ENCODE assay signal across 25 cellular contexts in genomic region chr4:183012862-183013855, GRCh38.
DNase-seq lines count a peak whose midpoint lies in the region; ATAC-seq, FAIRE-seq and TF ChIP-seq lines count a peak whose summit lies in the region.
"Had no signal": no experiment of that assay in that cellular context is flagged by ENCODE, and none has a peak within 500 bp of the region (broad histone marks: within the 10 kb centered on the region; RNA-seq: fewer than 3 reads in every experiment).

No MANE protein-coding gene starts in this region.

- TF ChIP-seq RAD21 in H1 (IDR thresholded peaks at IDR 0.05 in 1 of 2, conservative IDR thresholded peaks at IDR 0.05 in 1 of 2; ENCODE audit: low read depth in 2 of 2, low read length in 2 of 2), result peak; percentile 57 to 68

- FAIRE-seq in H1 (lab: Jason Lieb, UNC), result peak; percentile 13
- no peak for FAIRE-seq in D721Med (lab: Jason Lieb, UNC)
- FAIRE-seq in small intestine (lab: Jason Lieb, UNC), result no peak
- FAIRE-seq: G401.6 had no signal

- H3K23me2 ChIP-seq in H1 (ENCODE audit: low read depth, low read length), result peaks cover 3% of the 10 kb centered on the region

- H3K9ac ChIP-seq in H1 (replicated peaks in 1 of 4; ENCODE audit: extremely low read depth in 1 of 4, low read depth in 3 of 4, low read length in 3 of 4) (no peak overlapping the region), mesendoderm (ENCODE audit: low read length) (peak overlapping the region; percentile 28)

- peaks cover 11% of the 10 kb centered on the region; the same call in 2 of the 3 replicates for H3K4me1 Mint-ChIP-seq in GM23338
- H3K4me1 Mint-ChIP-seq: activated naive CD8-positive, alpha-beta T cell treated with anti-CD3 and anti-CD28 coated beads, Interleukin-2, amount 10 ng/mL, durations not matched to agents 7 days and 5 days; naive thymus-derived CD8-positive, alpha-beta T cell; stimulated activated naive CD8-positive, alpha-beta T cell treated with anti-CD3 and anti-CD28 coated beads, Interleukin-15, amount 100 ng/mL, for 72 hours had no signal

- H2BK5ac ChIP-seq in H1 (ENCODE audit: low read depth, low read length), result no peak overlapping the region; the same call in 1 of the 2 replicates
- H2BK5ac ChIP-seq in mesendoderm (ENCODE audit: low read length), result no peak overlapping the region

- H3K4me3 Mint-ChIP-seq in GM23338, result no peak overlapping the region; the same call in 2 of the 3 replicates
- H3K4me3 Mint-ChIP-seq: activated CD4-positive, alpha-beta memory T cell treated with anti-CD3 and anti-CD28 coated beads for 36 hours; activated naive CD8-positive, alpha-beta T cell treated with anti-CD3 and anti-CD28 coated beads, Interleukin-2, amount 10 ng/mL, durations not matched to agents 7 days and 5 days; stimulated activated naive CD8-positive, alpha-beta T cell treated with anti-CD3 and anti-CD28 coated beads, Interleukin-15, amount 100 ng/mL, for 72 hours had no signal

- WGBS in H1 (ENCODE audit: extremely low coverage in 1 of 2, insufficient coverage in 1 of 2, insufficient read length in 1 of 2, insufficient replicate concordance in 2 of 2, low coverage in 1 of 2, low lambda C conversion rate in 2 of 2, missing lambda C conversion rate in 1 of 2), 2 experiments, result 58% methylated on average over 16 of the region's 19 CpGs; no CpG with 5 or more reads in 1 of the 2 experiments
- no CpG with 5 or more reads among the region's 19 CpGs for WGBS in mesendoderm (ENCODE audit: extremely low coverage, insufficient coverage, low lambda C conversion rate)
- WGBS in small intestine, 3 donors, result 52 to 80% (median 66%) methylated on average over 16 to 19 of the region's 19 CpGs

- H4K8ac ChIP-seq in H1 (ENCODE audit: extremely low read depth, insufficient read depth, low read length) (no peak overlapping the region), mesendoderm (ENCODE audit: low read depth, low read length) (no peak overlapping the region)

- peaks cover 18% of the 10 kb centered on the region for H3K27me3 ChIP-seq in BJ (ENCODE audit: control insufficient read depth, insufficient read depth, low read length)
- H3K27me3 ChIP-seq in GM23338 (ENCODE audit: insufficient read depth), result no peaks in the 10 kb centered on the region
- H3K27me3 ChIP-seq in H1 (replicated peaks in 1 of 4; ENCODE audit: control insufficient read depth in 3 of 4, extremely low read depth in 1 of 4, insufficient read depth in 3 of 4, low read length in 3 of 4), result peaks cover 0 to 2% (median 0%) of the 10 kb centered on the region in 4 experiments; a peak in 3 of 7 replicates
- no peaks in the 10 kb centered on the region for H3K27me3 ChIP-seq in mesendoderm (ENCODE audit: insufficient read depth, low read length, poor library complexity)
- peaks cover 0 to 6% of the 10 kb centered on the region in 2 donors for H3K27me3 ChIP-seq in small intestine (ENCODE audit: control insufficient read depth in 2 of 2, insufficient read depth in 2 of 2, low read length in 2 of 2)
- H3K27me3 ChIP-seq: sigmoid colon, thyroid gland had no signal

- H3K27ac ChIP-seq in GM23338 (ENCODE audit: low read depth), result no peak overlapping the region
- no peak overlapping the region for H3K27ac ChIP-seq in H1 (ENCODE audit: low read depth, low read length)
- no peak overlapping the region for H3K27ac ChIP-seq in mesendoderm (ENCODE audit: low read depth, low read length)
- H3K27ac ChIP-seq in small intestine (ENCODE audit: low read depth in 1 of 2, low read length in 1 of 2), result no peak overlapping the region
- H3K27ac ChIP-seq: C4-2B, left lung, sigmoid colon, thyroid gland had no signal

- H4K20me1 ChIP-seq in GM23338 (replicated peaks; ENCODE audit: insufficient read depth) (no peaks in the 10 kb centered on the region), H1 (replicated peaks in 1 of 2; ENCODE audit: control insufficient read depth in 1 of 2, insufficient read depth in 2 of 2, low read length in 2 of 2) (no peaks in the 10 kb centered on the region)

- H2BK120ac ChIP-seq in H1 (replicated peaks; ENCODE audit: low read depth, low read length) (no peak overlapping the region), mesendoderm (ENCODE audit: low read depth, low read length) (no peak overlapping the region)

- no peak overlapping the region for H3K18ac ChIP-seq in H1 (ENCODE audit: extremely low read depth, low read length)
- no peak overlapping the region for H3K18ac ChIP-seq in mesendoderm (ENCODE audit: low read length)

- H2AK5ac ChIP-seq in H1 (ENCODE audit: low read depth, low read length) (no peak overlapping the region), mesendoderm (ENCODE audit: low read length) (no peak overlapping the region)

- H3K79me1 ChIP-seq in H1 (ENCODE audit: low read depth, low read length) (no peaks in the 10 kb centered on the region), mesendoderm (ENCODE audit: low read length) (no peaks in the 10 kb centered on the region)

- H3K27me3 Mint-ChIP-seq in GM23338 (ENCODE audit: insufficient read depth, low read depth, poor library complexity), result peaks cover 6% of the 10 kb centered on the region

- H3K79me2 ChIP-seq in GM23338 (replicated peaks; ENCODE audit: insufficient read depth) (no peaks in the 10 kb centered on the region), H1 (ENCODE audit: control insufficient read depth in 1 of 2, insufficient read depth in 2 of 2, low read length in 2 of 2) (no peaks in the 10 kb centered on the region), mesendoderm (ENCODE audit: control insufficient read depth, insufficient read depth, low read length) (no peaks in the 10 kb centered on the region)

- no peaks in the 10 kb centered on the region for H3F3A ChIP-seq in GM23338 (replicated peaks; ENCODE audit: low read depth)

- H3K9me3 ChIP-seq in H1 (ENCODE audit: insufficient read depth in 2 of 2, low read depth in 1 of 2, low read length in 1 of 2) (no peaks in the 10 kb centered on the region), small intestine (ENCODE audit: control insufficient read depth, low read depth) (no peaks in the 10 kb centered on the region)
- H3K9me3 ChIP-seq: left lung, sigmoid colon, thyroid gland had no signal

- TF ChIP-seq POLR2A in H1 (IDR thresholded peaks at IDR 0.05; ENCODE audit: control extremely low read depth in 1 of 2, low read depth in 2 of 2, low read length in 2 of 2), result no peak

- H2BK15ac ChIP-seq in H1 (ENCODE audit: low read length) (no peak overlapping the region), mesendoderm (replicated peaks; ENCODE audit: low read depth) (no peak overlapping the region)

- H2BK20ac ChIP-seq in H1 (ENCODE audit: low read length), result no peak overlapping the region

- H3K4me3 ChIP-seq in BJ (ENCODE audit: low read depth, low read length) (no peak overlapping the region), GM23338 (no peak overlapping the region), H1 (ENCODE audit: extremely low read depth in 1 of 4, insufficient read depth in 2 of 4, low read depth in 3 of 4, low read length in 4 of 4) (peak overlapping the region; percentile 24 to 47 (median 29); a peak in 5 of 8 replicates), mesendoderm (ENCODE audit: low read length) (no peak overlapping the region), small intestine (ENCODE audit: low read depth in 1 of 2, low read length in 2 of 2) (no peak overlapping the region)
- H3K4me3 ChIP-seq: left lung, sigmoid colon, thyroid gland had no signal

- H3K4ac ChIP-seq in H1 (replicated peaks; ENCODE audit: insufficient read length, low read depth, low read length) (no peak overlapping the region), mesendoderm (ENCODE audit: low read depth, low read length) (no peak overlapping the region)

- H3K9me3 Mint-ChIP-seq in GM23338, result no peaks in the 10 kb centered on the region
- H3K9me3 Mint-ChIP-seq: activated CD4-positive, alpha-beta memory T cell treated with anti-CD3 and anti-CD28 coated beads for 36 hours; activated naive CD8-positive, alpha-beta T cell treated with anti-CD3 and anti-CD28 coated beads, Interleukin-2, amount 10 ng/mL, durations not matched to agents 7 days and 5 days; stimulated activated naive CD8-positive, alpha-beta T cell treated with anti-CD3 and anti-CD28 coated beads, Interleukin-15, amount 100 ng/mL, for 72 hours had no signal

- no peaks in the 10 kb centered on the region for H3K9me2 ChIP-seq in GM23338 (ENCODE audit: insufficient read depth)

- peak overlapping the region; percentile 87 for H2AFZ ChIP-seq in GM23338
- peak overlapping the region; percentile 95 for H2AFZ ChIP-seq in H1 (ENCODE audit: low read length)

- H2BK12ac ChIP-seq in H1 (ENCODE audit: low read depth, low read length), result no peak overlapping the region; the same call in 1 of the 2 replicates

- peak; percentile 73 for ATAC-seq in GM23338
- ATAC-seq: left lung; naive thymus-derived CD8-positive, alpha-beta T cell; stimulated activated naive CD8-positive, alpha-beta T cell treated with anti-CD3 and anti-CD28 coated beads, Interleukin-15, amount 100 ng/mL, for 72 hours had no signal

- CTCF ChIA-PET in BJ (lab: Yijun Ruan, JAX) (interaction anchor here (0.6 to 1.9 kb wide), 5 partner anchors 17 to 249 kb away, joined by 3 to 5 read pairs (median 3); no protein-coding TSS in a partner anchor), H1 (lab: Charles Lee; ENCODE audit: partially characterized antibody) (interaction anchor here (0.8 to 8.4 kb wide), 30 partner anchors 9 to 288 kb away, joined by 3 to 69 read pairs (median 4); no protein-coding TSS in a partner anchor)

- H4K5ac ChIP-seq in H1 (ENCODE audit: insufficient read length, low read depth, low read length) (no peak overlapping the region), mesendoderm (ENCODE audit: low read length) (no peak overlapping the region)

- H3K56ac ChIP-seq in H1 (replicated peaks; ENCODE audit: insufficient read length, low read depth, low read length) (no peak overlapping the region), mesendoderm (ENCODE audit: low read length) (peak overlapping the region; percentile 12)

- H4K91ac ChIP-seq in H1 (replicated peaks; ENCODE audit: insufficient read length, low read length), result no peak overlapping the region

- H3K36me3 ChIP-seq in BJ (ENCODE audit: control insufficient read depth, insufficient read depth, low read length), result no peaks in the 10 kb centered on the region
- H3K36me3 ChIP-seq in GM23338 (ENCODE audit: insufficient read depth), result no peaks in the 10 kb centered on the region
- no peaks in the 10 kb centered on the region for H3K36me3 ChIP-seq in H1 (ENCODE audit: control insufficient read depth in 2 of 4, insufficient read depth in 4 of 4, low read length in 3 of 4)
- H3K36me3 ChIP-seq in mesendoderm (ENCODE audit: control insufficient read depth, insufficient read depth, low read length), result no peaks in the 10 kb centered on the region
- no peaks in the 10 kb centered on the region for H3K36me3 ChIP-seq in small intestine (ENCODE audit: control insufficient read depth in 2 of 2, insufficient read depth in 2 of 2, low read length in 2 of 2)
- H3K36me3 ChIP-seq: left lung, sigmoid colon, thyroid gland had no signal

- no peaks in the 10 kb centered on the region for H3K4me1 ChIP-seq in GM23338 (ENCODE audit: insufficient read depth)
- H3K4me1 ChIP-seq in H1 (replicated peaks in 1 of 4; ENCODE audit: control insufficient read depth in 3 of 4, insufficient read depth in 4 of 4, low read length in 3 of 4), result peaks cover 0 to 4% (median 2%) of the 10 kb centered on the region in 4 experiments; a peak in 2 of 7 replicates
- H3K4me1 ChIP-seq in mesendoderm (ENCODE audit: control insufficient read depth, low read depth, low read length), result no peaks in the 10 kb centered on the region
- H3K4me1 ChIP-seq in small intestine (ENCODE audit: control insufficient read depth in 2 of 2, insufficient read depth in 1 of 2, low read depth in 1 of 2, low read length in 1 of 2), result no peaks in the 10 kb centered on the region
- H3K4me1 ChIP-seq: left lung, sigmoid colon, thyroid gland had no signal

- no peak overlapping the region for H3K23ac ChIP-seq in H1 (ENCODE audit: insufficient read length)
- H3K23ac ChIP-seq in mesendoderm (ENCODE audit: low read length), result no peak overlapping the region

- H3K36me3 Mint-ChIP-seq in GM23338 (ENCODE audit: low read depth), result no peaks in the 10 kb centered on the region
- H3K36me3 Mint-ChIP-seq: activated CD4-positive, alpha-beta memory T cell treated with anti-CD3 and anti-CD28 coated beads for 36 hours; activated naive CD8-positive, alpha-beta T cell treated with anti-CD3 and anti-CD28 coated beads, Interleukin-2, amount 10 ng/mL, durations not matched to agents 7 days and 5 days had no signal

- no peak overlapping the region for H3K14ac ChIP-seq in H1 (ENCODE audit: insufficient read length)

- H3K27ac Mint-ChIP-seq in GM23338, result no peak overlapping the region
- H3K27ac Mint-ChIP-seq: activated CD4-positive, alpha-beta memory T cell treated with anti-CD3 and anti-CD28 coated beads for 36 hours; activated naive CD8-positive, alpha-beta T cell treated with anti-CD3 and anti-CD28 coated beads, Interleukin-2, amount 10 ng/mL, durations not matched to agents 7 days and 5 days; naive thymus-derived CD8-positive, alpha-beta T cell; stimulated activated naive CD8-positive, alpha-beta T cell treated with anti-CD3 and anti-CD28 coated beads, Interleukin-15, amount 100 ng/mL, for 72 hours had no signal

- TF ChIP-seq CTCF in BJ (IDR thresholded peaks at IDR 0.05; ENCODE audit: insufficient read depth, low read depth, low read length), result peak; percentile 36
- TF ChIP-seq CTCF in GM23338 (conservative IDR thresholded peaks at IDR 0.05; ENCODE audit: low read depth in 2 of 2), result peak; percentile 65 to 70
- peak; percentile 25 to 54 (median 48) for TF ChIP-seq CTCF in H1 (IDR thresholded peaks at IDR 0.05; ENCODE audit: control extremely low read depth in 1 of 3, insufficient read depth in 1 of 3, low read depth in 1 of 3, low read length in 3 of 3)
- no peak for TF ChIP-seq CTCF in D721Med (IDR thresholded peaks at IDR 0.05; ENCODE audit: insufficient read depth, missing control alignments)

- no peak for TF ChIP-seq EP300 in H1 (IDR thresholded peaks at IDR 0.05; ENCODE audit: borderline replicate concordance in 1 of 2, low read depth in 2 of 2, low read length in 2 of 2)

- DNase-seq in BJ (ENCODE audit: low read depth) (no peak), GM23338 (ENCODE audit: low spot score) (peak; percentile 62), H1 (ENCODE audit: low read depth in 1 of 2, low spot score in 2 of 2) (peak in 1 of 2 experiments; percentile 54), mesendoderm (peak; percentile 63), D721Med (ENCODE audit: insufficient read length, low spot score) (no peak), small intestine (no peak), inferior parietal cortex (ENCODE audit: extremely low spot score) (no peak)
- no peak for DNase-seq in activated naive CD4-positive, alpha-beta T cell treated with anti-CD3 and anti-CD28 coated beads, Interleukin-2, amount 50 U/mL, for 16 hours
- DNase-seq: activated CD4-positive, alpha-beta memory T cell treated with anti-CD3 and anti-CD28 coated beads for 36 hours; activated effector memory CD4-positive, alpha-beta T cell treated with Interleukin-2 at 50 U/mL for 16 hours; activated naive CD8-positive, alpha-beta T cell treated with anti-CD3 and anti-CD28 coated beads, Interleukin-2, amount 10 ng/mL, durations not matched to agents 7 days and 5 days; Calu3; central memory CD4-positive, alpha-beta T cell; dermis blood vessel endothelial cell; KBM-7; left lung; midbrain; MM.1S; naive thymus-derived CD8-positive, alpha-beta T cell; NCI-H2171 treated with DMSO at 0.1 percent for 48 hours; sigmoid colon; stimulated activated naive CD8-positive, alpha-beta T cell treated with anti-CD3 and anti-CD28 coated beads, Interleukin-15, amount 100 ng/mL, for 72 hours; thyroid gland had no signal

- no peak overlapping the region for H3K4me2 ChIP-seq in GM23338
- H3K4me2 ChIP-seq in H1 (ENCODE audit: insufficient read depth in 1 of 2, low read depth in 2 of 2, low read length in 2 of 2), result peak overlapping the region; percentile 61 to 66
- H3K4me2 ChIP-seq in mesendoderm (ENCODE audit: low read length), result peak overlapping the region; percentile 39

- POLR2A ChIA-PET in BJ (lab: Charles Lee), result no interaction called here
- POLR2A ChIA-PET in H1 (lab: Charles Lee; ENCODE audit: partially characterized antibody), result interaction anchor here (1.1 kb wide), 1 partner anchor 84 kb away, joined by 3 read pairs; no protein-coding TSS in a partner anchor

Comparison
In these comparisons a context has a peak if more than half of its experiments do, and no peak if none do; other contexts are left out.
1. DNase-seq: peak in GM23338 (single experiment) and mesendoderm (single experiment); none in BJ (single experiment), D721Med (single experiment), small intestine (single experiment), activated naive CD4-positive, alpha-beta T cell treated with anti-CD3 and anti-CD28 coated beads, Interleukin-2, amount 50 U/mL, for 16 hours (single experiment) and inferior parietal cortex (single experiment).
2. H3K4me3 ChIP-seq: peak in H1 (4 of 4); none in BJ (single experiment), GM23338 (single experiment), mesendoderm (single experiment) and small intestine (0 of 2).